17 cellular contexts compared by ENCODE assay signal in the genomic region with DNA sequence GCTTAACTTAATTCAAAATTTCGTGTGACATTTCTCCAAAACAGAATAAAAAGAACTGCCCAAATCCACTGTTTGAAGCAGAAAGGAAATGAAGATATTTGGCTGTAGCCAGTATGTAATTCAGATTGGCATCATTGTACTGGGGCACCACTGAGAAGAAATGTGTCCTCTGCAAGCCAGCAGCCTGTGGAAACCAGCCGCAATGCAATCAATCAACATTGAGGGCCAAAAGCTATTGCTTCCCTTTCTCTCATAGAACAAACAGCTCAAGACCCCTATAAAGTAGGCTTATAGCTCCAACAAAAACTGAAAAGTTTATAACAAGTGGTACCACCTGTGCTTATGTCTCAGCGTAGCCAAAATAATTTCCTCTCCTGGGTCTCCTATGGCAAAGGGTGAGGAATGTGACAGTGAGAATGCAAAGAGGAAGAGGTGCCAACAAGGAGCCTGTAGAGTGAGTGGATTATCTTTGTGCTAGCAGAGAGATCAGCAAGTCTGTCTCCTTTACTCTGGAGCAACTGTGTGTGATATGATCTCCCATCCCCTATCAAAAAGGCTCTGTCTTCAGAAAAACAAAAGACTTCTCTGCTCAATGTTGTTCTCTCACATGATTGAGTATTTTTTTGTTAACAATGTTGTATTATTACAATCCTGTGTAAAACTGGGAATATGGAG.
A peak's percentile ranks its signal among the peaks of the same experiment; 100 is the strongest.
DNase-seq lines count a peak whose midpoint lies in the region; ATAC-seq and TF ChIP-seq lines count a peak whose summit lies in the region.
"Had no signal": no experiment of that assay in that cellular context is flagged by ENCODE, and none has a peak within 500 bp of the region (broad histone marks: within the 10 kb centered on the region; RNA-seq: fewer than 3 reads in every experiment).

No MANE protein-coding gene starts in this region.

- TF ChIP-seq CTCF in Loucy (conservative IDR thresholded peaks at IDR 0.05; ENCODE audit: low read length) = no peak

- peaks cover 7% of the 10 kb centered on the region for H3K4me1 ChIP-seq in Loucy (ENCODE audit: insufficient read depth, low read length, poor library complexity, severe bottlenecking)
- peaks cover 29% of the 10 kb centered on the region for H3K4me1 ChIP-seq in mesodermal cell (ENCODE audit: control insufficient read depth, insufficient read depth, low read length, poor library complexity, severe bottlenecking)
- H3K4me1 ChIP-seq: BE2C had no signal

- H3K9me3 ChIP-seq in Loucy (ENCODE audit: insufficient read depth, low read depth, low read length) (no peaks in the 10 kb centered on the region), mesodermal cell (ENCODE audit: control insufficient read depth, low read length) (no peaks in the 10 kb centered on the region)
- H3K9me3 ChIP-seq: BE2C, SJCRH30 had no signal

- WGBS in mesodermal cell (ENCODE audit: insufficient coverage in 2 of 2), 2 experiments = 75 to 100% methylated on average over 1 of the region's 3 CpGs

- H2AFZ ChIP-seq in Loucy (ENCODE audit: low read length) = 0 out of 2 replicates have a peak overlapping the region, but pooled peaks have one; percentile 23
- H2AFZ ChIP-seq: GM23338 had no signal

- DNase-seq in caudate nucleus (lab: John Stamatoyannopoulos, UW) (peak in 2 of 61 donors; percentile 20 to 22), superior temporal gyrus (ENCODE audit: extremely low spot score) (peak; percentile 87), AML-193 (lab: John Stamatoyannopoulos, UW) (no peak), cortex of kidney (lab: John Stamatoyannopoulos, UW) (no peak)
- DNase-seq: BE2C; CD4-positive, alpha-beta memory T cell; DND-41; NCI-H187; NCI-H226; NCI-H524 treated with DMSO at 0.1 percent for 48 hours; RPMI8226 had no signal

- H4K20me1 ChIP-seq in Loucy (ENCODE audit: insufficient read depth, low read length, poor library complexity, severe bottlenecking) = no peaks in the 10 kb centered on the region

- no peaks in the 10 kb centered on the region for H3K79me2 ChIP-seq in Loucy (ENCODE audit: insufficient read depth, low read length)

- H3K27ac ChIP-seq in caudate nucleus (ENCODE audit: low read depth, low read length) (peak overlapping the region; percentile 88), mesodermal cell (ENCODE audit: low read depth, low read length, severe bottlenecking) (peak overlapping the region; percentile 1)
- H3K27ac ChIP-seq: SJCRH30 had no signal

- H3K4me3 ChIP-seq in Loucy (ENCODE audit: low read length, poor library complexity, severe bottlenecking) (no peak overlapping the region), mesodermal cell (ENCODE audit: extremely low read depth, insufficient read depth, low read length, poor library complexity, severe bottlenecking) (no peak overlapping the region)
- H3K4me3 ChIP-seq: GM23338, SJCRH30 had no signal

- H3K36me3 ChIP-seq in Loucy (ENCODE audit: insufficient read depth, low read length) (no peaks in the 10 kb centered on the region), mesodermal cell (ENCODE audit: control insufficient read depth, insufficient read depth, low read length) (no peaks in the 10 kb centered on the region)
- H3K36me3 ChIP-seq: BE2C, SJCRH30 had no signal

- H3K9me2 ChIP-seq in Loucy (replicated peaks; ENCODE audit: low read depth, low read length) = no peaks in the 10 kb centered on the region

- H3K27me3 ChIP-seq in Loucy (ENCODE audit: insufficient read depth, low read length, poor library complexity, severe bottlenecking) = no peaks in the 10 kb centered on the region
- H3K27me3 ChIP-seq: BE2C, SJCRH30 had no signal

- no peak for ATAC-seq in GM21515 (IDR thresholded peaks at IDR 0.05; ENCODE audit: unreplicated experiment)
- ATAC-seq: GM23338, HCT116 had no signal

- H3K9ac ChIP-seq in Loucy (ENCODE audit: low read depth, low read length, poor library complexity, severe bottlenecking) = no peak overlapping the region

- H3K4me2 ChIP-seq in Loucy (ENCODE audit: low read depth, low read length, poor library complexity, severe bottlenecking) = no peak overlapping the region
- H3K4me2 ChIP-seq: GM23338 had no signal

- H3F3A ChIP-seq in Loucy (ENCODE audit: low read depth) = no peaks in the 10 kb centered on the region
